ENCODE assay signal across 13 cellular contexts in the genomic region with DNA sequence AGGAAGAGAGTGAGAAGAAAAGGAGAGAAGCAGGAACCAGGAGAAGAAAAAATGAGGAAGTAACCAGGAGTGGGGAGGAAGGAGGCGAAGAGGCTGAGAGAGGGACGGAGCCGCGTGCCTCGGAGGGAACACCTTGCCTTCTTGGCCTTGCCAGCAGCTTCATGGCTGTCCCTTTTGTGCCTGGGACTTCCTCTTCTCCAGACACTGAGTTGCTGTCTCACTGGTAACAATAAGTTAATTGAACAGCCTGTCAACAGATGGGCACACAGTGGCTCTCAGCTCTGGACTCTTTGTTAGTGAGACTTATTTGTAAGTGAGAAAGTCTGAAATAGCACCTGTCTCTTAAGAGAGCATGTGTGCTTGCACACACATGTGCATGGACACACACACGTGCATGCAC.
DNase-seq lines count a peak whose midpoint lies in the region; ATAC-seq lines count a peak whose summit lies in the region.
"Had no signal": no experiment of that assay in that cellular context is flagged by ENCODE, and none has a peak within 500 bp of the region (broad histone marks: within the 10 kb centered on the region; RNA-seq: fewer than 3 reads in every experiment).

No MANE protein-coding gene starts in this region.

- peaks cover 56% of the 10 kb centered on the region for H3K4me1 Mint-ChIP-seq in T-helper 2 cell treated with Interferon-gamma antibody and Interleukin-4, amounts not matched to agents 5 μg/mL and 100 μg/mL, for 36 hours (ENCODE audit: low read depth)
- H3K4me1 Mint-ChIP-seq in activated naive CD8-positive, alpha-beta T cell treated with anti-CD3 and anti-CD28 coated beads for 36 hours, result peaks cover 45% of the 10 kb centered on the region
- H3K4me1 Mint-ChIP-seq: nephron had no signal

- no peaks in the 10 kb centered on the region for H3K36me3 ChIP-seq in mesenchymal stem cell (ENCODE audit: control insufficient read depth in 1 of 2, insufficient read depth in 2 of 2, low read depth in 1 of 2, low read length in 2 of 2)
- H3K36me3 ChIP-seq: MG63 had no signal

- no peaks in the 10 kb centered on the region for H3K27me3 ChIP-seq in mesenchymal stem cell (ENCODE audit: control insufficient read depth in 1 of 2, insufficient read depth in 1 of 2, low read length in 2 of 2)
- H3K27me3 ChIP-seq: MG63 had no signal

- peaks cover 2% of the 10 kb centered on the region for H3K36me3 Mint-ChIP-seq in T-helper 2 cell treated with Interferon-gamma antibody and Interleukin-4, amounts not matched to agents 5 μg/mL and 100 μg/mL, for 36 hours (ENCODE audit: low read depth)
- H3K36me3 Mint-ChIP-seq in activated naive CD8-positive, alpha-beta T cell treated with anti-CD3 and anti-CD28 coated beads for 36 hours, result peaks cover 5% of the 10 kb centered on the region

- H3K27ac ChIP-seq in mesenchymal stem cell (ENCODE audit: low read length, poor library complexity, severe bottlenecking), result no peak overlapping the region
- H3K27ac ChIP-seq: GM23248 had no signal

- H2AK5ac ChIP-seq in mesenchymal stem cell (ENCODE audit: low read length, severe bottlenecking), result no peak overlapping the region

- no peaks in the 10 kb centered on the region for H3K4me1 ChIP-seq in mesenchymal stem cell (ENCODE audit: control insufficient read depth, insufficient read depth, low read depth, low read length)

- no peak overlapping the region for H3K4me2 ChIP-seq in mesenchymal stem cell (ENCODE audit: low read length, poor library complexity, severe bottlenecking)

- no peak overlapping the region for H2AFZ ChIP-seq in mesenchymal stem cell (ENCODE audit: low read depth, low read length)
- H2AFZ ChIP-seq: GM23248 had no signal

- H3K4me3 Mint-ChIP-seq in T-helper 2 cell treated with Interferon-gamma antibody and Interleukin-4, amounts not matched to agents 5 μg/mL and 100 μg/mL, for 36 hours, result peak overlapping the region; percentile 92
- H3K4me3 Mint-ChIP-seq in activated naive CD8-positive, alpha-beta T cell treated with anti-CD3 and anti-CD28 coated beads for 36 hours, result peak overlapping the region; percentile 71
- H3K4me3 Mint-ChIP-seq: nephron had no signal

- H3K23ac ChIP-seq in mesenchymal stem cell (ENCODE audit: low read length in 2 of 2), result no peak overlapping the region

- H4K8ac ChIP-seq in mesenchymal stem cell (ENCODE audit: low read length), result no peak overlapping the region

- H3K9me3 ChIP-seq in mesenchymal stem cell (ENCODE audit: control insufficient read depth, low read length), result peaks cover 3% of the 10 kb centered on the region
- H3K9me3 ChIP-seq: MG63 had no signal

- ATAC-seq in GM18517 (IDR thresholded peaks at IDR 0.05; ENCODE audit: unreplicated experiment), result no peak

- no peaks in the 10 kb centered on the region for H3K9me3 Mint-ChIP-seq in T-helper 2 cell treated with Interferon-gamma antibody and Interleukin-4, amounts not matched to agents 5 μg/mL and 100 μg/mL, for 36 hours
- H3K9me3 Mint-ChIP-seq in activated naive CD8-positive, alpha-beta T cell treated with anti-CD3 and anti-CD28 coated beads for 36 hours, result peaks cover 2% of the 10 kb centered on the region
- H3K9me3 Mint-ChIP-seq: nephron had no signal

- no peaks in the 10 kb centered on the region for H3K79me1 ChIP-seq in mesenchymal stem cell (replicated peaks; ENCODE audit: low read length, poor library complexity, severe bottlenecking)

- no peak overlapping the region for H2BK15ac ChIP-seq in mesenchymal stem cell (ENCODE audit: low read depth, poor library complexity, severe bottlenecking)

- no peak overlapping the region for H3K9ac ChIP-seq in mesenchymal stem cell (ENCODE audit: low read length)
- H3K9ac ChIP-seq: GM23248 had no signal

- no peak overlapping the region for H3K4ac ChIP-seq in mesenchymal stem cell (ENCODE audit: low read depth in 1 of 2, low read length in 2 of 2)

- H2BK120ac ChIP-seq in mesenchymal stem cell (ENCODE audit: low read depth, low read length), result no peak overlapping the region

- peak overlapping the region; percentile 99 for H3K27ac Mint-ChIP-seq in T-helper 2 cell treated with Interferon-gamma antibody and Interleukin-4, amounts not matched to agents 5 μg/mL and 100 μg/mL, for 36 hours
- peak overlapping the region; percentile 90 for H3K27ac Mint-ChIP-seq in activated naive CD8-positive, alpha-beta T cell treated with anti-CD3 and anti-CD28 coated beads for 36 hours
- H3K27ac Mint-ChIP-seq: nephron had no signal

- no peak overlapping the region for H4K91ac ChIP-seq in mesenchymal stem cell (ENCODE audit: low read length)

- DNase-seq in stimulated activated CD4-positive, alpha-beta T cell treated with anti-CD3 and anti-CD28 coated beads, Interleukin-1b, Interleukin-23, amount 100 ng/mL, for 48 hours, result peak; percentile 18
- DNase-seq in stimulated activated CD4-positive, alpha-beta T cell treated with anti-CD3 and anti-CD28 coated beads, Interleukin-4, amount 100 ng/mL, for 1 hour, result no peak
- DNase-seq in T-helper 2 cell treated with Interferon-gamma antibody and Interleukin-4, amounts not matched to agents 5 μg/mL and 100 μg/mL, for 36 hours (ENCODE audit: low spot score), result peak; percentile 44
- peak; percentile 35 for DNase-seq in activated naive CD8-positive, alpha-beta T cell treated with anti-CD3 and anti-CD28 coated beads for 36 hours
- DNase-seq in mesenteric fat pad (ENCODE audit: low spot score), result no peak
- no peak for DNase-seq in mesenchymal stem cell
- no peak for DNase-seq in DMS 273 (lab: John Stamatoyannopoulos, UW; ENCODE audit: unreplicated experiment)
- DNase-seq: cerebellar nuclear complex, MG63, NCI-H69 had no signal

- no peak overlapping the region for H2BK12ac ChIP-seq in mesenchymal stem cell (ENCODE audit: low read length in 2 of 2)

- no peak overlapping the region for H3K4me3 ChIP-seq in mesenchymal stem cell (ENCODE audit: insufficient read depth in 1 of 2, low read depth in 1 of 2, low read length in 2 of 2)
- H3K4me3 ChIP-seq: GM23248, MG63 had no signal

- WGBS in mesenchymal stem cell, result 75% methylated on average over 5 of the region's 6 CpGs

- H3K14ac ChIP-seq in mesenchymal stem cell (ENCODE audit: low read length in 2 of 2), result no peak overlapping the region

- H2BK5ac ChIP-seq in mesenchymal stem cell (ENCODE audit: low read depth, low read length, poor library complexity, severe bottlenecking), result no peak overlapping the region

- no peaks in the 10 kb centered on the region for H3K27me3 Mint-ChIP-seq in T-helper 2 cell treated with Interferon-gamma antibody and Interleukin-4, amounts not matched to agents 5 μg/mL and 100 μg/mL, for 36 hours (ENCODE audit: low read depth)
- H3K27me3 Mint-ChIP-seq in activated naive CD8-positive, alpha-beta T cell treated with anti-CD3 and anti-CD28 coated beads for 36 hours, result peaks cover 4% of the 10 kb centered on the region

- H3K18ac ChIP-seq in mesenchymal stem cell (ENCODE audit: low read depth in 1 of 2, low read length in 2 of 2), result no peak overlapping the region

Comparison
In these comparisons a context has a peak if more than half of its experiments do, and no peak if none do; other contexts are left out.
1. DNase-seq: peak in stimulated activated CD4-positive, alpha-beta T cell treated with anti-CD3 and anti-CD28 coated beads, Interleukin-1b, Interleukin-23, amount 100 ng/mL, for 48 hours (single experiment), T-helper 2 cell treated with Interferon-gamma antibody and Interleukin-4, amounts not matched to agents 5 μg/mL and 100 μg/mL, for 36 hours (single experiment) and activated naive CD8-positive, alpha-beta T cell treated with anti-CD3 and anti-CD28 coated beads for 36 hours (single experiment); none in stimulated activated CD4-positive, alpha-beta T cell treated with anti-CD3 and anti-CD28 coated beads, Interleukin-4, amount 100 ng/mL, for 1 hour (single experiment), mesenteric fat pad (single experiment), mesenchymal stem cell (single experiment) and DMS 273 (single experiment).